ENCODE assay signal across 9 cellular contexts in genomic region chr5:180494060-180494509, GRCh38. TPM values are rescaled to one million over a fixed set of nuclear protein-coding genes. Genes with fewer than 3 reads are reported as not detected.
DNase-seq lines count a peak whose midpoint lies in the region; ATAC-seq, FAIRE-seq and TF ChIP-seq lines count a peak whose summit lies in the region.
"Had no signal": no experiment of that assay in that cellular context is flagged by ENCODE, and none has a peak within 500 bp of the region (broad histone marks: within the 10 kb centered on the region; RNA-seq: fewer than 3 reads in every experiment).

CNOT6 (plus strand) TSS chr5:180494379; CDS start chr5:180529277, 34,898 bp downstream.

- dilution Hi-C loops in keratinocyte (cut with MboI; ENCODE audit: extremely low pct_ligation_motif_present, low sequenced_read_pairs) = no loop called here

- no peak for TF ChIP-seq CTCF in keratinocyte (optimal IDR thresholded peaks at IDR 0.05 in 1 of 3, IDR thresholded peaks at IDR 0.05 in 1 of 3, conservative IDR thresholded peaks at IDR 0.05 in 1 of 3; ENCODE audit: extremely low read depth in 1 of 3, insufficient read depth in 2 of 3, low read length in 3 of 3)

- DNase-seq in AG20443 (ENCODE audit: low spot score) (peak; percentile 100), NCI-H446 treated with DMSO at 0.1 percent for 48 hours (lab: John Stamatoyannopoulos, UW) (peak; percentile 72), cerebellar nuclear complex (lab: John Stamatoyannopoulos, UW) (peak; percentile 16 to 69), keratinocyte (ENCODE audit: low read depth, low spot score) (peak; percentile 41)
- DNase-seq in activated CD4-positive, CD25-positive, alpha-beta regulatory T cell treated with anti-CD3 and anti-CD28 coated beads, Interleukin-2, amount 50 U/mL, for 72 hours = peak; percentile 95
- peak; percentile 85 to 94 (median 86) for DNase-seq in stimulated activated CD4-positive, alpha-beta T cell treated with anti-CD3 and anti-CD28 coated beads, Interleukin-12 subunit alpha, Interleukin-12 subunit beta, amount 100 ng/mL, for 48 hours (ENCODE audit: low read depth in 2 of 3, low spot score in 1 of 3)

- peaks cover 25% of the 10 kb centered on the region for H3K4me1 ChIP-seq in keratinocyte (ENCODE audit: control insufficient read depth, extremely low read depth, insufficient read depth, low read length)

- peak within 1 kb of the TSS; percentile 88 for H3K9ac ChIP-seq in keratinocyte (ENCODE audit: control insufficient read depth, extremely low read depth, insufficient read depth, low read length)

- FAIRE-seq in keratinocyte (lab: Jason Lieb, UNC) = no peak
- FAIRE-seq: TTC549 had no signal

- peak within 1 kb of the TSS; percentile 84 for H3K4me2 ChIP-seq in keratinocyte (ENCODE audit: control insufficient read depth, extremely low read depth, insufficient read depth, low read depth, low read length)

- TF ChIP-seq POLR2A in GM19099 (IDR thresholded peaks at IDR 0.05; ENCODE audit: extremely low read depth, insufficient read length, low read depth) = peak; percentile 78

- H3K79me2 ChIP-seq in keratinocyte (ENCODE audit: control insufficient read depth, insufficient read depth, low read length) = peaks cover 45% of the 10 kb centered on the region

- no peaks in the 10 kb centered on the region for H4K20me1 ChIP-seq in keratinocyte (ENCODE audit: control insufficient read depth, extremely low read depth, insufficient read depth, low read length)

- peak within 1 kb of the TSS; percentile 73 for H3K27ac ChIP-seq in keratinocyte (ENCODE audit: control insufficient read depth, insufficient read depth, low read length)

- H2AFZ ChIP-seq in keratinocyte (ENCODE audit: control insufficient read depth, low read length) = peak within 1 kb of the TSS; percentile 72

- no peaks in the 10 kb centered on the region for H3K9me3 ChIP-seq in keratinocyte (ENCODE audit: control insufficient read depth, low read depth, low read length)

- no peaks in the 10 kb centered on the region for H3K27me3 ChIP-seq in keratinocyte (ENCODE audit: control insufficient read depth, extremely low read depth, insufficient read depth, low read length)

- H3K9me1 ChIP-seq in keratinocyte (ENCODE audit: control insufficient read depth, extremely low read depth, insufficient read depth, low read length) = peaks cover 3% of the 10 kb centered on the region

- H3K36me3 ChIP-seq in keratinocyte (ENCODE audit: control insufficient read depth in 2 of 2, extremely low read depth in 1 of 2, insufficient read depth in 2 of 2, low read length in 2 of 2) = peaks cover 1 to 4% of the 10 kb centered on the region in 2 experiments

- peak within 1 kb of the TSS; percentile 69 to 86 (median 70) for H3K4me3 ChIP-seq in keratinocyte (ENCODE audit: control insufficient read depth in 2 of 3, extremely low read depth in 1 of 3, insufficient read depth in 2 of 3, low read depth in 1 of 3, low read length in 3 of 3)

- ATAC-seq in HG03378 (IDR thresholded peaks at IDR 0.05; ENCODE audit: unreplicated experiment) = peak; percentile 66

RNA-seq across cellular contexts. Expression of gene CNOT6, which starts in this region (rescaled TPM):
- 15.6 to 29.7 TPM (median 19.4 TPM) in 3 replicates for polyA plus RNA-seq in keratinocyte
- 31.6 TPM for polyA plus RNA-seq in keratinocyte (2011; ENCODE audit: low read depth)
- 15.5 and 28.5 TPM in 2 replicates for polyA plus RNA-seq in keratinocyte (2011; cell fraction: cytosol; rRNA removed)
- 13.1 and 19.1 TPM in 2 replicates for polyA plus RNA-seq in keratinocyte (2011; cell fraction: nucleus; rRNA removed)
- polyA plus RNA-seq in keratinocyte (2012; ENCODE audit: low replicate concordance) = 15.2 and 23.1 TPM in 2 replicates
- polyA minus RNA-seq in keratinocyte = 14.5 to 37.2 TPM (median 15.3 TPM) in 3 replicates
- polyA minus RNA-seq in keratinocyte (2011; cell fraction: cytosol; rRNA and poly(A)+ RNA removed) = 15.2 TPM
- polyA minus RNA-seq in keratinocyte (2011; cell fraction: nucleus; rRNA and poly(A)+ RNA removed) = 11.9 and 26.8 TPM in 2 replicates

Comparison
In these comparisons a context has a peak if more than half of its experiments do, and no peak if none do; other contexts are left out.
1. Peak in every context shown above with its lines: DNase-seq, ATAC-seq, H3K4me3 ChIP-seq and H3K27ac ChIP-seq.
2. DNase-seq: peak in every context shown above with its lines; median percentile 100 in AG20443; 95 in activated CD4-positive, CD25-positive, alpha-beta regulatory T cell treated with anti-CD3 and anti-CD28 coated beads, Interleukin-2, amount 50 U/mL, for 72 hours; 86 in stimulated activated CD4-positive, alpha-beta T cell treated with anti-CD3 and anti-CD28 coated beads, Interleukin-12 subunit alpha, Interleukin-12 subunit beta, amount 100 ng/mL, for 48 hours; 72 in NCI-H446 treated with DMSO at 0.1 percent for 48 hours; 42 in cerebellar nuclear complex; 41 in keratinocyte.